In the genomic region with DNA sequence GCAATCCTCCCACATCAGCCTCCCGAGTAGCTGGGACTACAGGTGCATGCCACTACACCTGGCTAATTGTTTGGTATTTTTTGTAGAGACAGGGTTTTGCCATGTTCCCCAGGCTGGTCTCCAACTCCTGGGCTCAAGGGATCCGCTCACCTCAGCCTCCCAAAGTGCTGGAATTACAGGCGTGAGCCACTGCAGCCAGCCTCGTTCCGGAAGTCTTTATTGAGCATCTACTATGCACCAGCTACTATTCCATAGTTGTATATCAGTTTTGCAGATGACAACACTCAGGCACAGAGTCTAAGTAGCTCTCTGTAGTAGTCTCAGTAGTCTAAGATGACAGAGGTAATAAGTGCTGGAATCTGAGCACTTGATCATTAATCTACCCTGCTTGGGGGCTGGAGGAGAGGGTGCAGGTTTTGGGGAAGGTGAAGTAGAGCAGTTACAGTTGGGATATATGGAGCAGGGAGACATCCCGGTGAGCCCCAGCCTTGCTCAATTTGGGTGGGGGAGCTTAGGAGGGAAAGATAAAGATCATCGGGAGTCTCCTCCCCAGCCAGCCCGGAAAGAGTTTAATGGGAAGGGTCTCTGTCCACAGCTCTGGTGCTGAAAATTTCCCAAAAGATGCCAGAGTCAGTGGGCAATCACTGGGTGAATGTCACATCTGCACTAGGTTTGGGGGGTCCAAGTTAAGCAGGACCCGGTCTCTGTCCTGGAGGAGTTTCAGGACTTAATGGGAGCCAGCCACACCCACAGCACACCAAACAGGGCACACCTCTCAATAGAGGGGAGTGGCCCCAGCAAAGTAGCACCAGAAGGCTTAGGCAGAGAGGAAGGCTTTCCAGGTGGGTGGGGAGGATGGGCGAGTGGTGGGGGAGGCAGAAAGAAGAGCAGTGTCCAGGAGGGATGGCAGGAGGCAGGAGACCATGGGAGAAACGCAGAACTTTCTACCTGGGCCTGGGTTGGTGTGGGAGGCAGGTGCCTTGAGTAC, we compare ENCODE assay signal across 26 cellular contexts. TPM values are rescaled to one million over a fixed set of nuclear protein-coding genes. Genes with fewer than 3 reads are reported as not detected.
A peak's percentile ranks its signal among the peaks of the same experiment; 100 is the strongest.
DNase-seq lines count a peak whose midpoint lies in the region; ATAC-seq and TF ChIP-seq lines count a peak whose summit lies in the region.
"Had no signal": no experiment of that assay in that cellular context is flagged by ENCODE, and none has a peak within 500 bp of the region (broad histone marks: within the 10 kb centered on the region; RNA-seq: fewer than 3 reads in every experiment).

No MANE protein-coding gene starts in this region.

- H3K27me3 Mint-ChIP-seq in type B pancreatic cell: peaks cover 82% of the 10 kb centered on the region

- H3K4me1 ChIP-seq in iPS-15b (ENCODE audit: control insufficient read depth, insufficient read depth, low read length): no peaks in the 10 kb centered on the region
- H3K4me1 ChIP-seq: psoas muscle had no signal

- no peak for DNase-seq in type B pancreatic cell (ENCODE audit: extremely low spot score, unreplicated experiment)
- DNase-seq in activated CD4-positive, alpha-beta T cell treated with anti-CD3 and anti-CD28 coated beads, Interleukin-2, amount 50 U/mL, for 4 hours: no peak
- DNase-seq: activated CD8-positive, alpha-beta memory T cell treated with anti-CD3 and anti-CD28 coated beads, Interleukin-2, amount 10 ng/mL, durations not matched to agents 7 days and 5 days; activated naive CD8-positive, alpha-beta T cell treated with anti-CD3 and anti-CD28 coated beads, Interleukin-2, amount 50 U/mL, for 24 hours; AML-193; dermis blood vessel endothelial cell; EL; foreskin melanocyte; hippocampal formation; KG1; mesendoderm; NCI-H1694 treated with DMSO at 0.1 percent for 48 hours; NK-92 treated with Interleukin-12 subunit alpha and Interleukin-12 subunit beta, amount 100 ng/mL, for 24 hours; psoas muscle; stimulated activated CD4-positive, alpha-beta T cell treated with anti-CD3 and anti-CD28 coated beads, Interleukin-2, amount 100 ng/mL, for 48 hours; transverse colon had no signal

- H3K36me3 ChIP-seq in iPS-15b (ENCODE audit: control insufficient read depth, insufficient read depth, low read length): no peaks in the 10 kb centered on the region
- H3K36me3 ChIP-seq: breast epithelium, transverse colon had no signal

- H3K4me3 ChIP-seq in iPS-15b (ENCODE audit: low read depth, low read length): peak overlapping the region; percentile 8
- H3K4me3 ChIP-seq: psoas muscle, SK-N-MC, skin epidermis, transverse colon had no signal

- H3K9me3 Mint-ChIP-seq in type B pancreatic cell: no peaks in the 10 kb centered on the region
- H3K9me3 Mint-ChIP-seq: activated naive CD8-positive, alpha-beta T cell treated with anti-CD3 and anti-CD28 coated beads, Interleukin-2, amount 50 U/mL, for 24 hours; activated T-helper 17 cell treated with anti-CD3 and anti-CD28 coated beads, Interleukin-2, amount 50 U/mL, for 72 hours; nephron; stimulated activated naive CD8-positive, alpha-beta T cell treated with anti-CD3 and anti-CD28 coated beads, Interleukin-15, Interleukin-2, amounts not matched to agents 100 ng/mL and 50 ng/mL, for 24 hours had no signal

- no peak for TF ChIP-seq CTCF in type B pancreatic cell (conservative IDR thresholded peaks at IDR 0.05)

- H3K9ac ChIP-seq in iPS-15b (ENCODE audit: low read depth, low read length): no peak overlapping the region

- H3K9me3 ChIP-seq in iPS-15b (ENCODE audit: control insufficient read depth, insufficient read depth, low read length): no peaks in the 10 kb centered on the region
- H3K9me3 ChIP-seq: breast epithelium, psoas muscle, transverse colon had no signal

- H3K27me3 ChIP-seq in iPS-15b (ENCODE audit: control insufficient read depth, insufficient read depth, low read length): peaks cover 68% of the 10 kb centered on the region

- no peaks in the 10 kb centered on the region for H3K36me3 Mint-ChIP-seq in type B pancreatic cell
- H3K36me3 Mint-ChIP-seq: activated CD8-positive, alpha-beta memory T cell treated with anti-CD3 and anti-CD28 coated beads, Interleukin-2, amount 10 ng/mL, durations not matched to agents 7 days and 5 days had no signal

- ATAC-seq in HG03521 (IDR thresholded peaks at IDR 0.05; ENCODE audit: unreplicated experiment): no peak
- ATAC-seq: activated CD8-positive, alpha-beta memory T cell treated with anti-CD3 and anti-CD28 coated beads, Interleukin-2, amount 10 ng/mL, durations not matched to agents 7 days and 5 days; activated naive CD8-positive, alpha-beta T cell treated with anti-CD3 and anti-CD28 coated beads, Interleukin-2, amount 50 U/mL, for 24 hours; activated T-helper 17 cell treated with anti-CD3 and anti-CD28 coated beads, Interleukin-2, amount 50 U/mL, for 72 hours had no signal

- no peaks in the 10 kb centered on the region for H3K4me1 Mint-ChIP-seq in type B pancreatic cell (ENCODE audit: unreplicated experiment)
- H3K4me1 Mint-ChIP-seq: activated CD8-positive, alpha-beta memory T cell treated with anti-CD3 and anti-CD28 coated beads, Interleukin-2, amount 10 ng/mL, durations not matched to agents 7 days and 5 days; activated T-helper 17 cell treated with anti-CD3 and anti-CD28 coated beads, Interleukin-2, amount 50 U/mL, for 72 hours; nephron had no signal

- H3K4me3 Mint-ChIP-seq in type B pancreatic cell: no peak overlapping the region
- H3K4me3 Mint-ChIP-seq: activated CD8-positive, alpha-beta memory T cell treated with anti-CD3 and anti-CD28 coated beads, Interleukin-2, amount 10 ng/mL, durations not matched to agents 7 days and 5 days; activated naive CD8-positive, alpha-beta T cell treated with anti-CD3 and anti-CD28 coated beads, Interleukin-2, amount 50 U/mL, for 24 hours; activated T-helper 17 cell treated with anti-CD3 and anti-CD28 coated beads, Interleukin-2, amount 50 U/mL, for 72 hours; nephron; stimulated activated naive CD8-positive, alpha-beta T cell treated with anti-CD3 and anti-CD28 coated beads, Interleukin-15, Interleukin-2, amounts not matched to agents 100 ng/mL and 50 ng/mL, for 24 hours had no signal

- H3K27ac Mint-ChIP-seq in type B pancreatic cell: peak overlapping the region; percentile 17
- H3K27ac Mint-ChIP-seq: activated CD8-positive, alpha-beta memory T cell treated with anti-CD3 and anti-CD28 coated beads, Interleukin-2, amount 10 ng/mL, durations not matched to agents 7 days and 5 days; activated naive CD8-positive, alpha-beta T cell treated with anti-CD3 and anti-CD28 coated beads, Interleukin-2, amount 50 U/mL, for 24 hours; activated T-helper 17 cell treated with anti-CD3 and anti-CD28 coated beads, Interleukin-2, amount 50 U/mL, for 72 hours; nephron; stimulated activated naive CD8-positive, alpha-beta T cell treated with anti-CD3 and anti-CD28 coated beads, Interleukin-15, Interleukin-2, amounts not matched to agents 100 ng/mL and 50 ng/mL, for 24 hours had no signal

TF ChIP-seq in PFSK-1, 5 proteins besides CTCF, POLR2A, EP300 and RAD21:
- TF ChIP-seq, protein P1, sequence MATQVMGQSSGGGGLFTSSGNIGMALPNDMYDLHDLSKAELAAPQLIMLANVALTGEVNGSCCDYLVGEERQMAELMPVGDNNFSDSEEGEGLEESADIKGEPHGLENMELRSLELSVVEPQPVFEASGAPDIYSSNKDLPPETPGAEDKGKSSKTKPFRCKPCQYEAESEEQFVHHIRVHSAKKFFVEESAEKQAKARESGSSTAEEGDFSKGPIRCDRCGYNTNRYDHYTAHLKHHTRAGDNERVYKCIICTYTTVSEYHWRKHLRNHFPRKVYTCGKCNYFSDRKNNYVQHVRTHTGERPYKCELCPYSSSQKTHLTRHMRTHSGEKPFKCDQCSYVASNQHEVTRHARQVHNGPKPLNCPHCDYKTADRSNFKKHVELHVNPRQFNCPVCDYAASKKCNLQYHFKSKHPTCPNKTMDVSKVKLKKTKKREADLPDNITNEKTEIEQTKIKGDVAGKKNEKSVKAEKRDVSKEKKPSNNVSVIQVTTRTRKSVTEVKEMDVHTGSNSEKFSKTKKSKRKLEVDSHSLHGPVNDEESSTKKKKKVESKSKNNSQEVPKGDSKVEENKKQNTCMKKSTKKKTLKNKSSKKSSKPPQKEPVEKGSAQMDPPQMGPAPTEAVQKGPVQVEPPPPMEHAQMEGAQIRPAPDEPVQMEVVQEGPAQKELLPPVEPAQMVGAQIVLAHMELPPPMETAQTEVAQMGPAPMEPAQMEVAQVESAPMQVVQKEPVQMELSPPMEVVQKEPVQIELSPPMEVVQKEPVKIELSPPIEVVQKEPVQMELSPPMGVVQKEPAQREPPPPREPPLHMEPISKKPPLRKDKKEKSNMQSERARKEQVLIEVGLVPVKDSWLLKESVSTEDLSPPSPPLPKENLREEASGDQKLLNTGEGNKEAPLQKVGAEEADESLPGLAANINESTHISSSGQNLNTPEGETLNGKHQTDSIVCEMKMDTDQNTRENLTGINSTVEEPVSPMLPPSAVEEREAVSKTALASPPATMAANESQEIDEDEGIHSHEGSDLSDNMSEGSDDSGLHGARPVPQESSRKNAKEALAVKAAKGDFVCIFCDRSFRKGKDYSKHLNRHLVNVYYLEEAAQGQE (IDR thresholded peaks at IDR 0.05; ENCODE audit: insufficient read depth in 1 of 2, low read depth in 2 of 2, low read length in 2 of 2): peak; percentile 78 to 93
- no peak for TF ChIP-seq SIN3A (IDR thresholded peaks at IDR 0.05; ENCODE audit: borderline replicate concordance, insufficient read depth, low read length)

RNA-seq across cellular contexts. Expression of a gene that starts 1.7 kb away (rescaled TPM):
- polyA plus RNA-seq in PFSK-1 (2012; ENCODE audit: insufficient read length, low read depth): not detected
- total RNA-seq in type B pancreatic cell (ENCODE audit: low replicate concordance): 0.80 and 1.3 TPM in 2 replicates
- total RNA-seq: activated CD8-positive, alpha-beta memory T cell treated with anti-CD3 and anti-CD28 coated beads, Interleukin-2, amount 10 ng/mL, durations not matched to agents 7 days and 5 days; activated T-helper 17 cell treated with anti-CD3 and anti-CD28 coated beads, Interleukin-2, amount 50 U/mL, for 72 hours; breast epithelium; dermis blood vessel endothelial cell; kidney epithelial cell; psoas muscle had no signal

RNA-seq across cellular contexts. Expression of a gene that starts 13.3 kb away (rescaled TPM):
- polyA plus RNA-seq in PFSK-1 (2012; ENCODE audit: insufficient read length, low read depth): not detected
- total RNA-seq in type B pancreatic cell (ENCODE audit: low replicate concordance): 0.12 TPM in 1 of 2 replicates, not detected in the other
- total RNA-seq: activated CD8-positive, alpha-beta memory T cell treated with anti-CD3 and anti-CD28 coated beads, Interleukin-2, amount 10 ng/mL, durations not matched to agents 7 days and 5 days; activated T-helper 17 cell treated with anti-CD3 and anti-CD28 coated beads, Interleukin-2, amount 50 U/mL, for 72 hours; dermis blood vessel endothelial cell; kidney epithelial cell; psoas muscle had no signal
- polyA plus RNA-seq: psoas muscle had no signal

RNA-seq across cellular contexts. Expression of a gene that starts 14.3 kb away (rescaled TPM):
- polyA plus RNA-seq in PFSK-1 (2012; ENCODE audit: insufficient read length, low read depth): not detected
- total RNA-seq in type B pancreatic cell (ENCODE audit: low replicate concordance): 0.56 and 1.4 TPM in 2 replicates
- total RNA-seq: activated CD8-positive, alpha-beta memory T cell treated with anti-CD3 and anti-CD28 coated beads, Interleukin-2, amount 10 ng/mL, durations not matched to agents 7 days and 5 days; activated T-helper 17 cell treated with anti-CD3 and anti-CD28 coated beads, Interleukin-2, amount 50 U/mL, for 72 hours; breast epithelium; dermis blood vessel endothelial cell; kidney epithelial cell; psoas muscle had no signal
- polyA plus RNA-seq: psoas muscle had no signal

RNA-seq across cellular contexts. Expression of a gene that starts 35.2 kb away (rescaled TPM):
- polyA plus RNA-seq in PFSK-1 (2012; ENCODE audit: insufficient read length, low read depth): 3.4 TPM
- 36.6 and 106 TPM in 2 replicates for total RNA-seq in type B pancreatic cell (ENCODE audit: low replicate concordance)
- total RNA-seq: activated CD8-positive, alpha-beta memory T cell treated with anti-CD3 and anti-CD28 coated beads, Interleukin-2, amount 10 ng/mL, durations not matched to agents 7 days and 5 days had no signal

RNA-seq across cellular contexts. Expression of a gene that starts 43.9 kb away (rescaled TPM):
- not detected for polyA plus RNA-seq in PFSK-1 (2012; ENCODE audit: insufficient read length, low read depth)
- 0.82 and 2.7 TPM in 2 replicates for total RNA-seq in type B pancreatic cell (ENCODE audit: low replicate concordance)
- total RNA-seq: activated CD8-positive, alpha-beta memory T cell treated with anti-CD3 and anti-CD28 coated beads, Interleukin-2, amount 10 ng/mL, durations not matched to agents 7 days and 5 days; activated T-helper 17 cell treated with anti-CD3 and anti-CD28 coated beads, Interleukin-2, amount 50 U/mL, for 72 hours; dermis blood vessel endothelial cell; kidney epithelial cell; psoas muscle had no signal
